10 cellular contexts compared by ENCODE assay signal in the genomic region with DNA sequence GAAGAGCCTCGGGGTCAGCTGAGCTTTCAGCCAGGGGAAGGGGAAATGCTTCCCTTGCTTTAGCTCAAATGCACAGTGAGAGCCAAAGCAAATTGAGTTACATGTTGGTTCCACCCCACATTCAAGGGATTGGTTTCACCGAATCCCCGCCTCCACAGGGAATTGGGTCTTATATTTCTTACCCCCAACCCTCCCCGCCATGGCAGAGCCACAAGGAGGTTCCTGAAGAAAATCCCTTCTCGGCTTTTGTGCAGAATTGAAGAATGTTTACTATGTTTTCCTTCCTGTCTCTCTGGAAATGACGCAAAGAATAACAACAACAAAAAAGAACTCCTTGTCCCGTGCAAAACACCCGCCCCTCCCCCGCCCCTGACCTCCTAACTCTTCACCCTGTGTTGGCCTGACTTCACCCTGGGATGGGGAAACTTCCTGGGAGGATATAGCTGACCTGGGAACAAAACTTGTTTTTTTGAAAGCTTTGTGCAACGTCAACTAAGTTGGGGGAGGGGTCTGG. TPM values are rescaled to one million over a fixed set of nuclear protein-coding genes. Genes with fewer than 3 reads are reported as not detected.
DNase-seq lines count a peak whose midpoint lies in the region; ATAC-seq and TF ChIP-seq lines count a peak whose summit lies in the region.
"Had no signal": no experiment of that assay in that cellular context is flagged by ENCODE, and none has a peak within 500 bp of the region (broad histone marks: within the 10 kb centered on the region; RNA-seq: fewer than 3 reads in every experiment).

No MANE protein-coding gene starts in this region.

- H3K27ac ChIP-seq in lower lobe of right lung (peak overlapping the region; percentile 92), stomach smooth muscle (ENCODE audit: low read length) (peak overlapping the region; percentile 41)

- no peaks in the 10 kb centered on the region for H3K27me3 Mint-ChIP-seq in activated T-helper 17 cell treated with anti-CD3 and anti-CD28 coated beads, Interleukin-2, amount 50 U/mL, for 72 hours
- H3K27me3 Mint-ChIP-seq: activated naive CD8-positive, alpha-beta T cell had no signal

- peak; percentile 46 for ATAC-seq in esophagus mucosa
- peak; percentile 89 for ATAC-seq in lower lobe of right lung
- no peak for ATAC-seq in activated T-helper 17 cell treated with anti-CD3 and anti-CD28 coated beads, Interleukin-2, amount 50 U/mL, for 72 hours (replicated peaks)
- no peak for ATAC-seq in GM21360 (IDR thresholded peaks at IDR 0.05; ENCODE audit: unreplicated experiment)
- no peak for ATAC-seq in GM19395 (IDR thresholded peaks at IDR 0.05; ENCODE audit: unreplicated experiment)
- no peak for ATAC-seq in GM21786 (IDR thresholded peaks at IDR 0.05; ENCODE audit: unreplicated experiment)

- TF ChIP-seq CTCF in lower lobe of right lung (IDR thresholded peaks at IDR 0.05) = no peak

- intact Hi-C loops in lower lobe of right lung (cut with DNase I) = no loop called here

- H3K9me3 ChIP-seq in lower lobe of right lung (no peaks in the 10 kb centered on the region), stomach smooth muscle (ENCODE audit: control insufficient read depth in 2 of 2, low read length in 2 of 2) (peaks cover 0 to 3% of the 10 kb centered on the region in 2 donors)

- H3K27me3 ChIP-seq in lower lobe of right lung (ENCODE audit: low read depth) = no peaks in the 10 kb centered on the region
- H3K27me3 ChIP-seq in stomach smooth muscle (ENCODE audit: control insufficient read depth in 1 of 2, insufficient read depth in 2 of 2, low read length in 2 of 2) = no peaks in the 10 kb centered on the region

- H3K36me3 ChIP-seq in lower lobe of right lung (no peaks in the 10 kb centered on the region), stomach smooth muscle (ENCODE audit: control insufficient read depth in 2 of 2, insufficient read depth in 2 of 2, low read length in 2 of 2) (no peaks in the 10 kb centered on the region)

- H3K4me1 ChIP-seq in lower lobe of right lung = peaks cover 31% of the 10 kb centered on the region
- H3K4me1 ChIP-seq in stomach smooth muscle (ENCODE audit: control insufficient read depth, insufficient read depth, low read length) = no peaks in the 10 kb centered on the region

- no peaks in the 10 kb centered on the region for H3K4me1 Mint-ChIP-seq in activated T-helper 17 cell treated with anti-CD3 and anti-CD28 coated beads, Interleukin-2, amount 50 U/mL, for 72 hours

- peak overlapping the region; percentile 42 for H3K4me3 ChIP-seq in lower lobe of right lung
- H3K4me3 ChIP-seq in stomach smooth muscle (ENCODE audit: low read length in 2 of 2) = peak overlapping the region in 1 of 2 donors; percentile 8

- DNase-seq in NCI-H2227 (lab: John Stamatoyannopoulos, UW; ENCODE audit: unreplicated experiment) (peak; percentile 55), lower lobe of right lung (peak; percentile 74)
- DNase-seq: NCI-H146 had no signal

- no peak overlapping the region for H3K9ac ChIP-seq in stomach smooth muscle (ENCODE audit: low read length in 2 of 2)

- H3K4me3 Mint-ChIP-seq in activated T-helper 17 cell treated with anti-CD3 and anti-CD28 coated beads, Interleukin-2, amount 50 U/mL, for 72 hours = no peak overlapping the region
- H3K4me3 Mint-ChIP-seq: activated naive CD8-positive, alpha-beta T cell had no signal

- no peak overlapping the region for H3K27ac Mint-ChIP-seq in activated T-helper 17 cell treated with anti-CD3 and anti-CD28 coated beads, Interleukin-2, amount 50 U/mL, for 72 hours
- H3K27ac Mint-ChIP-seq: activated naive CD8-positive, alpha-beta T cell had no signal

- peaks cover 4% of the 10 kb centered on the region for H3K9me3 Mint-ChIP-seq in activated T-helper 17 cell treated with anti-CD3 and anti-CD28 coated beads, Interleukin-2, amount 50 U/mL, for 72 hours

- H3K36me3 Mint-ChIP-seq in activated T-helper 17 cell treated with anti-CD3 and anti-CD28 coated beads, Interleukin-2, amount 50 U/mL, for 72 hours (ENCODE audit: low read depth) = no peaks in the 10 kb centered on the region

RNA-seq across cellular contexts. Expression of a gene that starts 21.9 kb away (rescaled TPM):
- total RNA-seq in esophagus mucosa = 19.7 TPM
- total RNA-seq in lower lobe of right lung = 28.4 TPM
- 10 to 100 TPM in 1 of 2 donors, 1 to 10 TPM in 1; 8.5 to 11.8 TPM for total RNA-seq in activated T-helper 17 cell treated with anti-CD3 and anti-CD28 coated beads, Interleukin-2, amount 50 U/mL, for 72 hours

RNA-seq across cellular contexts. Expression of a gene that starts 47.7 kb away (rescaled TPM):
- 14.2 TPM for total RNA-seq in esophagus mucosa
- total RNA-seq in lower lobe of right lung = 44.3 TPM
- total RNA-seq in activated T-helper 17 cell treated with anti-CD3 and anti-CD28 coated beads, Interleukin-2, amount 50 U/mL, for 72 hours = 10 to 100 TPM; 14.2 to 25.5 TPM

Comparison
In these comparisons a context has a peak if more than half of its experiments do, and no peak if none do; other contexts are left out.
1. ATAC-seq: peak in esophagus mucosa (single experiment) and lower lobe of right lung (2 of 2); none in activated T-helper 17 cell treated with anti-CD3 and anti-CD28 coated beads, Interleukin-2, amount 50 U/mL, for 72 hours (single experiment), GM21360 (single experiment), GM19395 (single experiment) and GM21786 (single experiment).